In genomic region chr16:12643034-12643455, GRCh38 we compare ENCODE assay signal across 33 cellular contexts.
"Had no signal": no experiment of that assay in that cellular context is flagged by ENCODE, and none has a peak within 500 bp of the region (broad histone marks: within the 10 kb centered on the region; RNA-seq: fewer than 3 reads in every experiment).

No MANE protein-coding gene starts in this region.

- H3K4me1 Mint-ChIP-seq: WTC11 had no signal

- H3K79me2 ChIP-seq: hepatocyte had no signal

- H3K9me3 ChIP-seq: gastrocnemius medialis had no signal

- H3K36me3 Mint-ChIP-seq: activated naive CD8-positive, alpha-beta T cell; WTC11 had no signal

- H2AFZ ChIP-seq: hepatocyte had no signal

- H3K27me3 Mint-ChIP-seq: activated CD4-positive, alpha-beta memory T cell treated with anti-CD3 and anti-CD28 coated beads, Interleukin-2, amount 10 ng/mL, durations not matched to agents 7 days and 5 days; activated CD4-positive, alpha-beta T cell treated with anti-CD3 and anti-CD28 coated beads, Interleukin-2, amount 10 ng/mL, durations not matched to agents 7 days and 5 days; activated naive CD8-positive, alpha-beta T cell; activated T-helper 17 cell treated with anti-CD3 and anti-CD28 coated beads, Interleukin-2, amount 50 U/mL, for 72 hours; T-helper 17 cell had no signal

- H3K27ac Mint-ChIP-seq: activated CD4-positive, alpha-beta memory T cell treated with anti-CD3 and anti-CD28 coated beads, Interleukin-2, amount 10 ng/mL, durations not matched to agents 7 days and 5 days; activated CD4-positive, alpha-beta T cell treated with anti-CD3 and anti-CD28 coated beads, Interleukin-2, amount 10 ng/mL, durations not matched to agents 7 days and 5 days; activated naive CD8-positive, alpha-beta T cell; activated T-helper 17 cell treated with anti-CD3 and anti-CD28 coated beads, Interleukin-2, amount 50 U/mL, for 72 hours; effector memory CD8-positive, alpha-beta T cell; T-helper 17 cell; T-helper 2 cell treated with Interferon-gamma antibody and Interleukin-4, amounts not matched to agents 5 μg/mL and 100 μg/mL, for 36 hours; WTC11 had no signal

- H3K4me3 Mint-ChIP-seq: activated CD4-positive, alpha-beta memory T cell treated with anti-CD3 and anti-CD28 coated beads, Interleukin-2, amount 10 ng/mL, durations not matched to agents 7 days and 5 days; activated CD4-positive, alpha-beta T cell treated with anti-CD3 and anti-CD28 coated beads, Interleukin-2, amount 10 ng/mL, durations not matched to agents 7 days and 5 days; activated naive CD8-positive, alpha-beta T cell; activated T-cell treated with anti-CD3 and anti-CD28 coated beads, Interleukin-2, amount 50 U/mL, for 4 hours; activated T-helper 17 cell treated with anti-CD3 and anti-CD28 coated beads, Interleukin-2, amount 50 U/mL, for 72 hours; effector memory CD8-positive, alpha-beta T cell; T-helper 17 cell; T-helper 2 cell treated with Interferon-gamma antibody and Interleukin-4, amounts not matched to agents 5 μg/mL and 100 μg/mL, for 36 hours; WTC11 had no signal

- H3K9me3 Mint-ChIP-seq: activated T-helper 17 cell treated with anti-CD3 and anti-CD28 coated beads, Interleukin-2, amount 50 U/mL, for 72 hours had no signal

- H3K4me1 ChIP-seq: esophagus muscularis mucosa, foreskin keratinocyte, gastrocnemius medialis had no signal

- H3K27ac ChIP-seq: esophagus muscularis mucosa, foreskin keratinocyte, gastrocnemius medialis, heart right ventricle, hepatocyte, VCaP had no signal

- ATAC-seq: activated T-cell treated with anti-CD3 and anti-CD28 coated beads, Interleukin-2, amount 50 U/mL, for 4 hours; activated T-helper 17 cell treated with anti-CD3 and anti-CD28 coated beads, Interleukin-2, amount 50 U/mL, for 72 hours; effector memory CD8-positive, alpha-beta T cell; foreskin keratinocyte; gastrocnemius medialis; T-helper 17 cell; WTC11 had no signal

- FAIRE-seq: astrocyte, colon had no signal

- H3K4me2 ChIP-seq: hepatocyte had no signal

- H3K4me3 ChIP-seq: esophagus muscularis mucosa, gastrocnemius medialis, heart right ventricle, hepatocyte had no signal

- H3K27me3 ChIP-seq: foreskin keratinocyte, gastrocnemius medialis, hepatocyte had no signal

- DNase-seq: activated CD4-positive, alpha-beta memory T cell treated with anti-CD3 and anti-CD28 coated beads, Interleukin-2, amount 10 ng/mL, durations not matched to agents 7 days and 5 days; activated CD4-positive, alpha-beta T cell treated with anti-CD3 and anti-CD28 coated beads for 1 hour; activated CD4-positive, alpha-beta T cell treated with anti-CD3 and anti-CD28 coated beads for 4 hours; activated CD4-positive, alpha-beta T cell treated with anti-CD3 and anti-CD28 coated beads, Interleukin-2, amount 10 ng/mL, durations not matched to agents 7 days and 5 days; activated CD4-positive, alpha-beta T cell treated with anti-CD3 and anti-CD28 coated beads, Interleukin-2, amount 50 U/mL, for 4 hours; activated effector memory CD4-positive, alpha-beta T cell treated with Interleukin-2 at 50 U/mL for 16 hours; activated gamma-delta T cell treated with Interleukin-2 at 50 U/mL for 16 hours; activated naive CD4-positive, alpha-beta T cell treated with anti-CD3 and anti-CD28 coated beads, Interleukin-2, amount 50 U/mL, for 16 hours; activated naive CD4-positive, alpha-beta T cell treated with Interleukin-2 at 50 U/mL for 16 hours; activated T-cell treated with anti-CD3 and anti-CD28 coated beads, Interleukin-2, amount 50 U/mL, for 4 hours; amniotic stem cell; anterior cingulate cortex; caudate nucleus; cortex of kidney; dermis blood vessel endothelial cell; effector CD4-positive, alpha-beta T cell; effector memory CD8-positive, alpha-beta T cell; erythroblast; foreskin keratinocyte; gastrocnemius medialis; heart right ventricle; T-helper 1 cell; T-helper 17 cell; T1000 had no signal

- H3K36me3 ChIP-seq: esophagus muscularis mucosa, gastrocnemius medialis, heart right ventricle had no signal
